6 cellular contexts compared by ENCODE assay signal in genomic region chr6:30756405-30757003, GRCh38. TPM values are rescaled to one million over a fixed set of nuclear protein-coding genes. Genes with fewer than 3 reads are reported as not detected.
DNase-seq lines count a peak whose midpoint lies in the region; ATAC-seq, FAIRE-seq and TF ChIP-seq lines count a peak whose summit lies in the region.
"Not testable (repeated sequence)": the region's sequence is repeated elsewhere in the genome, so short reads cannot be mapped to it uniquely, and the experiment has no call there.

No MANE protein-coding gene starts in this region.

- H3K27me3 ChIP-seq in PC-9 (ENCODE audit: insufficient read depth, low read depth); K562 (ENCODE audit: control insufficient read depth in 2 of 2, insufficient read depth in 2 of 2, low read length in 2 of 2); HepG2 (ENCODE audit: control insufficient read depth in 1 of 2, insufficient read depth in 2 of 2, low read length in 2 of 2); trophoblast cell (ENCODE audit: insufficient read depth, low read length): not testable (repeated sequence)

- H3K36me3 ChIP-seq in PC-9 (ENCODE audit: low read depth); K562 (ENCODE audit: control insufficient read depth, insufficient read depth, low read length); HepG2 (replicated peaks in 1 of 2; ENCODE audit: control insufficient read depth in 1 of 2, insufficient read depth in 2 of 2, low read length in 2 of 2); trophoblast cell (ENCODE audit: control insufficient read depth in 1 of 2, insufficient read depth in 2 of 2, low read length in 2 of 2): not testable (repeated sequence)

- intact Hi-C loops in Calu3 (cut with micrococcal nuclease; ENCODE audit: unreplicated experiment); PC-9 (cut with micrococcal nuclease; ENCODE audit: unreplicated experiment); K562 (cut with micrococcal nuclease); HepG2 (cut with micrococcal nuclease; ENCODE audit: unreplicated experiment): not testable (repeated sequence)

- not testable (repeated sequence) for H3K9me1 ChIP-seq in K562 (ENCODE audit: control insufficient read depth, insufficient read depth, low read length)

- not testable (repeated sequence) for H3K4me2 ChIP-seq in PC-9; K562 (ENCODE audit: insufficient read depth, low read length); HepG2 (ENCODE audit: low read depth, low read length); trophoblast cell (ENCODE audit: low read length)

- H3K79me2 ChIP-seq in PC-9 (ENCODE audit: low read depth); K562 (ENCODE audit: control insufficient read depth, insufficient read depth, low read length); HepG2 (ENCODE audit: insufficient read depth, low read length): not testable (repeated sequence)
- H3K79me2 ChIP-seq in trophoblast cell (ENCODE audit: control insufficient read depth, insufficient read depth, low read length, poor library complexity), result peaks cover 13% of the 10 kb centered on the region

- not testable (repeated sequence) for TF ChIP-seq POLR2A in K562 (conservative IDR thresholded peaks at IDR 0.05); HepG2 (IDR thresholded peaks at IDR 0.05; ENCODE audit: insufficient read depth in 1 of 2, low read depth in 2 of 2, low read length in 2 of 2)

- peaks cover 45% of the 10 kb centered on the region for H3F3A ChIP-seq in PC-9 (ENCODE audit: insufficient read depth, low read depth)

- H3K27ac ChIP-seq in PC-9, result peak overlapping the region; percentile 4; the same call in 1 of the 2 replicates
- not testable (repeated sequence) for H3K27ac ChIP-seq in K562 (ENCODE audit: extremely low read depth, low read depth, low read length); HepG2 (ENCODE audit: extremely low read length, insufficient read depth, low read length); trophoblast cell (ENCODE audit: low read depth, low read length)
- peak overlapping the region; percentile 100 for H3K27ac ChIP-seq in epithelial cell of prostate

- H3K4me1 Mint-ChIP-seq in Calu3 (ENCODE audit: low read depth, unreplicated experiment), result peaks cover 47% of the 10 kb centered on the region

- H3K23ac ChIP-seq in trophoblast cell (ENCODE audit: low read length), result not testable (repeated sequence)

- TF ChIP-seq RAD21 in K562 (CRISPR knock-in tag; conservative IDR thresholded peaks at IDR 0.05 in 1 of 2, IDR thresholded peaks at IDR 0.05 in 1 of 2); HepG2 (CRISPR knock-in tag; IDR thresholded peaks at IDR 0.05): not testable (repeated sequence)

- not testable (repeated sequence) for H4K8ac ChIP-seq in trophoblast cell (ENCODE audit: low read depth, low read length)

- H3K9me2 ChIP-seq in PC-9 (ENCODE audit: insufficient read depth), result not testable (repeated sequence)

- H3K14ac ChIP-seq in trophoblast cell (ENCODE audit: low read length), result not testable (repeated sequence)

- BruUV-seq in Calu3 (replicated peaks; lab: Mats Ljungman, UMichigan); PC-9 (replicated peaks; lab: Mats Ljungman, UMichigan); K562 (replicated peaks; lab: Mats Ljungman, UMichigan); HepG2 (replicated peaks; lab: Mats Ljungman, UMichigan): not testable (repeated sequence)

- 63% methylated on average over 7 of the region's 7 CpGs for WGBS in K562 (ENCODE audit: insufficient coverage, low coverage, missing lambda C conversion rate)
- 94% methylated on average over 7 of the region's 7 CpGs for WGBS in HepG2 (ENCODE audit: low lambda C conversion rate)
- WGBS in trophoblast cell (ENCODE audit: extremely low coverage, insufficient coverage, insufficient read length), result no CpG with 5 or more reads among the region's 7 CpGs

- not testable (repeated sequence) for H3K4me3 ChIP-seq in PC-9; K562; HepG2 (replicated peaks in 1 of 3; ENCODE audit: insufficient read depth in 1 of 3, low read depth in 2 of 3, low read length in 3 of 3); trophoblast cell (ENCODE audit: low read depth, low read length)

- peak overlapping the region; percentile 59 for H2BK120ac ChIP-seq in trophoblast cell (ENCODE audit: insufficient read depth, low read length, poor library complexity)

- H2BK5ac ChIP-seq in trophoblast cell (ENCODE audit: low read depth, low read length, poor library complexity), result not testable (repeated sequence)

- H3K9me3 ChIP-seq in PC-9 (ENCODE audit: insufficient read depth, low read depth); K562 (replicated peaks; ENCODE audit: control insufficient read depth, insufficient read depth, low read depth, low read length); HepG2 (ENCODE audit: low read length); trophoblast cell (ENCODE audit: insufficient read depth, low read depth, low read length): not testable (repeated sequence)

- not testable (repeated sequence) for H4K20me1 ChIP-seq in PC-9 (ENCODE audit: insufficient read depth); K562 (replicated peaks; ENCODE audit: control insufficient read depth, insufficient read depth, low read length); HepG2 (ENCODE audit: insufficient read depth, low read length)

- not testable (repeated sequence) for H3K27me3 Mint-ChIP-seq in Calu3 (ENCODE audit: unreplicated experiment)

- H4K12ac ChIP-seq in trophoblast cell (ENCODE audit: low read depth, low read length), result not testable (repeated sequence)

- H3K9ac ChIP-seq in K562 (ENCODE audit: insufficient read depth in 1 of 2, low read depth in 2 of 2, low read length in 2 of 2); HepG2 (ENCODE audit: insufficient read depth, low read depth, low read length); trophoblast cell (ENCODE audit: low read length): not testable (repeated sequence)

- H3K79me1 ChIP-seq in trophoblast cell (ENCODE audit: low read length), result peaks cover 53% of the 10 kb centered on the region

- H3K18ac ChIP-seq in trophoblast cell (ENCODE audit: low read length), result not testable (repeated sequence)

- H3K27ac Mint-ChIP-seq in Calu3 (ENCODE audit: unreplicated experiment), result peak overlapping the region; percentile 60

- TF ChIP-seq CTCF in Calu3 (IDR thresholded peaks at IDR 0.05; ENCODE audit: unreplicated experiment); PC-9 (conservative IDR thresholded peaks at IDR 0.05); K562 (IDR thresholded peaks at IDR 0.05 in 2 of 3, conservative IDR thresholded peaks at IDR 0.05 in 1 of 3; ENCODE audit: insufficient read depth in 2 of 3, low read depth in 1 of 3, low read length in 3 of 3); HepG2 (CRISPR knock-in tag; IDR thresholded peaks at IDR 0.05): not testable (repeated sequence)

- H2AFZ ChIP-seq in PC-9; K562 (ENCODE audit: low read depth, low read length); HepG2 (ENCODE audit: low read length); trophoblast cell (ENCODE audit: insufficient read depth, low read length, poor library complexity): not testable (repeated sequence)

- H3K4me1 ChIP-seq in PC-9 (replicated peaks; ENCODE audit: insufficient read depth), result peaks cover 46% of the 10 kb centered on the region
- peaks cover 8 to 17% of the 10 kb centered on the region in 2 experiments for H3K4me1 ChIP-seq in K562 (replicated peaks in 1 of 2; ENCODE audit: control insufficient read depth in 2 of 2, insufficient read depth in 2 of 2, low read length in 2 of 2)
- H3K4me1 ChIP-seq in HepG2 (ENCODE audit: insufficient read depth, low read length), result peaks cover 62% of the 10 kb centered on the region
- H3K4me1 ChIP-seq in trophoblast cell (ENCODE audit: control insufficient read depth in 1 of 2, insufficient read depth in 2 of 2, low read length in 2 of 2), result peaks cover 27 to 31% of the 10 kb centered on the region in 2 experiments

- not testable (repeated sequence) for ATAC-seq in K562, HepG2

- not testable (repeated sequence) for H2AK5ac ChIP-seq in trophoblast cell (ENCODE audit: low read length)

- H3K9me3 Mint-ChIP-seq in Calu3 (ENCODE audit: low read depth, unreplicated experiment), result not testable (repeated sequence)

- POLR2A ChIA-PET in PC-9 (lab: Charles Lee; ENCODE audit: unreplicated experiment), result interaction anchor here (0.5 kb wide), 1 partner anchor 36 kb away, joined by 18 read pairs; no protein-coding TSS in a partner anchor
- POLR2A ChIA-PET in K562 (lab: Yijun Ruan, JAX), result interaction anchor here (1.1 to 1.4 kb wide), 5 partner anchors 10 to 26 kb away, joined by 3 to 6 read pairs (median 3); partner anchors contain the start of gene IER3
- POLR2A ChIA-PET in HepG2 (lab: Yijun Ruan, JAX), result interaction anchor here (0.6 to 5.9 kb wide), 3 partner anchors 12 to 16 kb away, joined by 4 to 113 read pairs (median 62); partner anchors contain the start of genes FLOT1 and IER3

- not testable (repeated sequence) for H2BK12ac ChIP-seq in trophoblast cell (ENCODE audit: low read length)

- H3K36me3 Mint-ChIP-seq in Calu3 (ENCODE audit: insufficient read depth, unreplicated experiment), result peaks cover 25% of the 10 kb centered on the region

- peak overlapping the region; percentile 65 for H4K91ac ChIP-seq in trophoblast cell (ENCODE audit: low read depth, low read length)

- not testable (repeated sequence) for TF ChIP-seq EP300 in K562 (IDR thresholded peaks at IDR 0.05; ENCODE audit: low read length); HepG2 (IDR thresholded peaks at IDR 0.05; ENCODE audit: low read depth in 2 of 2, low read length in 2 of 2); HepG2 (CRISPR knock-in tag; IDR thresholded peaks at IDR 0.05; ENCODE audit: borderline replicate concordance)

- in situ Hi-C loops in K562 (cut with MboI); HepG2 (cut with HindIII; ENCODE audit: extremely low pct_ligation_motif_present, low pct_unique_long_range_greater_than_20kb): not testable (repeated sequence)

- CTCF ChIA-PET in Calu3 (lab: Charles Lee), result interaction anchor here (1.3 to 1.9 kb wide), 2 partner anchors 25 kb away, joined by 3 to 4 read pairs; no protein-coding TSS in a partner anchor
- CTCF ChIA-PET in PC-9 (lab: Charles Lee); K562 (lab: Yijun Ruan, JAX; ENCODE audit: low intra/inter-chr PET ratio); HepG2 (lab: Yijun Ruan, JAX; ENCODE audit: low intra/inter-chr PET ratio, low total read pairs): not testable (repeated sequence)

- not testable (repeated sequence) for H3K4ac ChIP-seq in trophoblast cell (ENCODE audit: low read depth, low read length)

- DNase-seq in Calu3; PC-9; K562 (ENCODE audit: extremely low read depth in 1 of 4, low spot score in 3 of 4); epithelial cell of prostate (ENCODE audit: low read depth, low spot score); HepG2 (ENCODE audit: low spot score); trophoblast cell: not testable (repeated sequence)

- H3K4me3 Mint-ChIP-seq in Calu3 (ENCODE audit: low read depth, unreplicated experiment), result not testable (repeated sequence)

- FAIRE-seq in K562 (lab: Jason Lieb, UNC); HepG2 (lab: Jason Lieb, UNC): not testable (repeated sequence)

RNA-seq across cellular contexts. Expression of gene IER3, which starts 12.2 kb away (rescaled TPM):
- total RNA-seq in Calu3 (2022) (270 and 458 TPM in 2 replicates), PC-9 (2021) (107 and 117 TPM in 2 replicates), K562 (2014; rRNA removed) (18.7 and 24.7 TPM in 2 replicates), K562 (2014; rRNA removed; fragmentation: Illumina TruSeq; extraction: Trizol) (8.0 and 8.2 TPM in 2 replicates), K562 (2015; rRNA removed; fragmentation: Illumina TruSeq; extraction: Trizol) (13.0 and 15.1 TPM in 2 replicates), K562 (2021) (23.4 and 24.1 TPM in 2 replicates), HepG2 (2016; rRNA removed; fragmentation: Illumina TruSeq; extraction: Trizol) (28.7 and 51.1 TPM in 2 replicates)
- 15.2 and 21.4 TPM in 2 replicates for total RNA-seq in K562 (2011; cell fraction: chromatin; rRNA removed; ENCODE audit: low replicate concordance)
- 22.4 and 29.0 TPM in 2 replicates for total RNA-seq in K562 (2011; cell fraction: nucleolus; rRNA removed)
- total RNA-seq in K562 (2011; cell fraction: nucleoplasm; rRNA removed), result 21.0 and 27.1 TPM in 2 replicates
- polyA plus RNA-seq in K562 (2011; rRNA removed) (8.8 and 11.5 TPM in 2 replicates), K562 (2014; fragmentation: Illumina TruSeq; extraction: Trizol) (11.4 and 12.5 TPM in 2 replicates), K562 (2014; fragmentation: Nextera tagmentation; extraction: Ambion mirVana) (1 to 10 TPM; 1.5 to 1.7 TPM), K562 (2014; rRNA removed) (26.0 and 30.0 TPM in 2 replicates), HepG2 (2011; rRNA removed) (131 and 151 TPM in 2 replicates)
- polyA plus RNA-seq in K562 (2011; cell fraction: cytosol; rRNA removed), result 9.9 and 20.6 TPM in 2 replicates
- polyA plus RNA-seq in K562 (2011; cell fraction: nucleus; rRNA removed), result 25.7 and 32.6 TPM in 2 replicates
- 30.7 and 77.8 TPM in 2 replicates for polyA plus RNA-seq in K562 (2012)
- polyA minus RNA-seq in K562 (2011; rRNA and poly(A)+ RNA removed), result 3.8 and 6.5 TPM in 2 replicates
- 5.3 and 6.8 TPM in 2 replicates for polyA minus RNA-seq in K562 (2011; cell fraction: cytosol; rRNA and poly(A)+ RNA removed)
- 9.7 and 12.9 TPM in 2 replicates for polyA minus RNA-seq in K562 (2011; cell fraction: nucleus; rRNA and poly(A)+ RNA removed)
- 83.5 and 89.8 TPM in 2 replicates for total RNA-seq in HepG2 (2016; cell fraction: cytosol; rRNA removed; fragmentation: Illumina TruSeq; extraction: Trizol; ENCODE audit: low read depth)
- total RNA-seq in HepG2 (2016; cell fraction: insoluble cytoplasmic fraction; rRNA removed; fragmentation: Illumina TruSeq; extraction: Trizol), result 25.7 and 52.1 TPM in 2 replicates
- 91.3 and 101 TPM in 2 replicates for total RNA-seq in HepG2 (2016; cell fraction: membrane; rRNA removed; fragmentation: Illumina TruSeq; extraction: Trizol)
- total RNA-seq in HepG2 (2016; cell fraction: nucleus; rRNA removed; fragmentation: Illumina TruSeq; extraction: Trizol), result 33.1 and 34.2 TPM in 2 replicates
- 117 TPM in 2 replicates for polyA plus RNA-seq in HepG2 (2011; cell fraction: cytosol; rRNA removed)
- polyA plus RNA-seq in HepG2 (2011; cell fraction: nucleus; rRNA removed), result 111 and 130 TPM in 2 replicates
- polyA plus RNA-seq in HepG2 (2012), result 130 and 313 TPM in 2 replicates
- polyA plus RNA-seq in HepG2 (2016; cell fraction: cytosol; fragmentation: Illumina TruSeq; extraction: Trizol; ENCODE audit: low read depth), result 21.8 and 24.4 TPM in 2 replicates
- polyA plus RNA-seq in HepG2 (2016; cell fraction: insoluble cytoplasmic fraction; fragmentation: Illumina TruSeq; extraction: Trizol; ENCODE audit: low read depth), result 28.6 and 30.4 TPM in 2 replicates
- polyA plus RNA-seq in HepG2 (2016; cell fraction: membrane; fragmentation: Illumina TruSeq; extraction: Trizol; ENCODE audit: low read depth), result 23.7 and 25.1 TPM in 2 replicates
- 72.1 and 79.6 TPM in 2 replicates for polyA plus RNA-seq in HepG2 (2016; cell fraction: nucleus; fragmentation: Illumina TruSeq; extraction: Trizol; ENCODE audit: insufficient read depth, low read depth)
- polyA minus RNA-seq in HepG2 (2011; rRNA and poly(A)+ RNA removed; ENCODE audit: low replicate concordance), result 19.0 and 307 TPM in 2 replicates
- polyA minus RNA-seq in HepG2 (2011; cell fraction: cytosol; rRNA and poly(A)+ RNA removed), result 213 and 378 TPM in 2 replicates
- polyA minus RNA-seq in HepG2 (2011; cell fraction: nucleus; rRNA and poly(A)+ RNA removed), result 95.2 and 99.7 TPM in 2 replicates
- 366 and 374 TPM in 2 replicates for polyA plus RNA-seq in trophoblast cell (2013)

RNA-seq across cellular contexts. Expression of gene FLOT1, which starts 14.0 kb away (rescaled TPM):
- 240 and 243 TPM in 2 replicates for total RNA-seq in Calu3 (2022)
- total RNA-seq in PC-9 (2021), result 225 and 234 TPM in 2 replicates
- total RNA-seq in K562 (2011; cell fraction: chromatin; rRNA removed; ENCODE audit: low replicate concordance), result 164 and 277 TPM in 2 replicates
- total RNA-seq in K562 (2011; cell fraction: nucleolus; rRNA removed), result 152 and 165 TPM in 2 replicates
- 155 and 194 TPM in 2 replicates for total RNA-seq in K562 (2011; cell fraction: nucleoplasm; rRNA removed)
- total RNA-seq in K562 (2014; rRNA removed), result 118 and 131 TPM in 2 replicates
- 84.7 and 84.8 TPM in 2 replicates for total RNA-seq in K562 (2014; rRNA removed; fragmentation: Illumina TruSeq; extraction: Trizol)
- 101 and 102 TPM in 2 replicates for total RNA-seq in K562 (2015; rRNA removed; fragmentation: Illumina TruSeq; extraction: Trizol)
- total RNA-seq in K562 (2021), result 124 and 127 TPM in 2 replicates
- 131 and 154 TPM in 2 replicates for polyA plus RNA-seq in K562 (2011; rRNA removed)
- 144 and 149 TPM in 2 replicates for polyA plus RNA-seq in K562 (2011; cell fraction: cytosol; rRNA removed)
- 209 and 233 TPM in 2 replicates for polyA plus RNA-seq in K562 (2011; cell fraction: nucleus; rRNA removed)
- 135 and 272 TPM in 2 replicates for polyA plus RNA-seq in K562 (2012)
- polyA plus RNA-seq in K562 (2014; fragmentation: Illumina TruSeq; extraction: Trizol), result 138 and 144 TPM in 2 replicates
- polyA plus RNA-seq in K562 (2014; fragmentation: Nextera tagmentation; extraction: Ambion mirVana), result 10 to 100 TPM; 11.7 to 12.0 TPM
- polyA plus RNA-seq in K562 (2014; rRNA removed), result 149 and 174 TPM in 2 replicates
- polyA minus RNA-seq in K562 (2011; rRNA and poly(A)+ RNA removed), result 122 and 132 TPM in 2 replicates
- polyA minus RNA-seq in K562 (2011; cell fraction: cytosol; rRNA and poly(A)+ RNA removed), result 72.2 and 76.2 TPM in 2 replicates
- 38.5 and 58.5 TPM in 2 replicates for polyA minus RNA-seq in K562 (2011; cell fraction: nucleus; rRNA and poly(A)+ RNA removed)
- total RNA-seq in HepG2 (2016; rRNA removed; fragmentation: Illumina TruSeq; extraction: Trizol), result 77.8 and 82.3 TPM in 2 replicates
- 113 and 115 TPM in 2 replicates for total RNA-seq in HepG2 (2016; cell fraction: cytosol; rRNA removed; fragmentation: Illumina TruSeq; extraction: Trizol; ENCODE audit: low read depth)
- total RNA-seq in HepG2 (2016; cell fraction: insoluble cytoplasmic fraction; rRNA removed; fragmentation: Illumina TruSeq; extraction: Trizol), result 72.3 and 79.6 TPM in 2 replicates
- 145 and 152 TPM in 2 replicates for total RNA-seq in HepG2 (2016; cell fraction: membrane; rRNA removed; fragmentation: Illumina TruSeq; extraction: Trizol)
- 43.2 and 49.0 TPM in 2 replicates for total RNA-seq in HepG2 (2016; cell fraction: nucleus; rRNA removed; fragmentation: Illumina TruSeq; extraction: Trizol)
- polyA plus RNA-seq in HepG2 (2011; rRNA removed), result 130 and 150 TPM in 2 replicates
- 126 and 128 TPM in 2 replicates for polyA plus RNA-seq in HepG2 (2011; cell fraction: cytosol; rRNA removed)
- polyA plus RNA-seq in HepG2 (2011; cell fraction: nucleus; rRNA removed), result 139 and 173 TPM in 2 replicates
- polyA plus RNA-seq in HepG2 (2012), result 119 and 142 TPM in 2 replicates
- polyA plus RNA-seq in HepG2 (2016; cell fraction: cytosol; fragmentation: Illumina TruSeq; extraction: Trizol; ENCODE audit: low read depth), result 217 and 220 TPM in 2 replicates
- 116 and 125 TPM in 2 replicates for polyA plus RNA-seq in HepG2 (2016; cell fraction: insoluble cytoplasmic fraction; fragmentation: Illumina TruSeq; extraction: Trizol; ENCODE audit: low read depth)
- 219 and 220 TPM in 2 replicates for polyA plus RNA-seq in HepG2 (2016; cell fraction: membrane; fragmentation: Illumina TruSeq; extraction: Trizol; ENCODE audit: low read depth)
- polyA plus RNA-seq in HepG2 (2016; cell fraction: nucleus; fragmentation: Illumina TruSeq; extraction: Trizol; ENCODE audit: insufficient read depth, low read depth), result 146 and 154 TPM in 2 replicates
- 102 and 133 TPM in 2 replicates for polyA minus RNA-seq in HepG2 (2011; rRNA and poly(A)+ RNA removed; ENCODE audit: low replicate concordance)
- polyA minus RNA-seq in HepG2 (2011; cell fraction: cytosol; rRNA and poly(A)+ RNA removed), result 49.8 and 51.9 TPM in 2 replicates
- 34.5 and 57.3 TPM in 2 replicates for polyA minus RNA-seq in HepG2 (2011; cell fraction: nucleus; rRNA and poly(A)+ RNA removed)
- polyA plus RNA-seq in trophoblast cell (2013), result 66.9 and 72.1 TPM in 2 replicates

RNA-seq across cellular contexts. Expression of gene TUBB, which starts 36.4 kb away (rescaled TPM):
- 967 and 1,123 TPM in 2 replicates for total RNA-seq in Calu3 (2022)
- 697 and 901 TPM in 2 replicates for total RNA-seq in PC-9 (2021)
- 127 and 264 TPM in 2 replicates for total RNA-seq in K562 (2011; cell fraction: chromatin; rRNA removed; ENCODE audit: low replicate concordance)
- 272 and 276 TPM in 2 replicates for total RNA-seq in K562 (2011; cell fraction: nucleolus; rRNA removed)
- total RNA-seq in K562 (2011; cell fraction: nucleoplasm; rRNA removed), result 270 and 313 TPM in 2 replicates
- total RNA-seq in K562 (2014; rRNA removed), result 1,062 and 1,409 TPM in 2 replicates
- 863 and 971 TPM in 2 replicates for total RNA-seq in K562 (2014; rRNA removed; fragmentation: Illumina TruSeq; extraction: Trizol)
- 1,443 and 1,478 TPM in 2 replicates for total RNA-seq in K562 (2015; rRNA removed; fragmentation: Illumina TruSeq; extraction: Trizol)
- 1,495 and 1,529 TPM in 2 replicates for total RNA-seq in K562 (2021)
- polyA plus RNA-seq in K562 (2011; rRNA removed), result 2,369 and 2,705 TPM in 2 replicates
- 2,776 and 3,265 TPM in 2 replicates for polyA plus RNA-seq in K562 (2011; cell fraction: cytosol; rRNA removed)
- 619 and 708 TPM in 2 replicates for polyA plus RNA-seq in K562 (2011; cell fraction: nucleus; rRNA removed)
- polyA plus RNA-seq in K562 (2012), result 1,523 and 1,878 TPM in 2 replicates
- 2,541 and 2,870 TPM in 2 replicates for polyA plus RNA-seq in K562 (2014; fragmentation: Illumina TruSeq; extraction: Trizol)
- polyA plus RNA-seq in K562 (2014; fragmentation: Nextera tagmentation; extraction: Ambion mirVana), result 1,000 to 10,000 TPM; 1,106 to 1,864 TPM
- polyA plus RNA-seq in K562 (2014; rRNA removed), result 1,462 and 1,903 TPM in 2 replicates
- 1,764 and 2,070 TPM in 2 replicates for polyA minus RNA-seq in K562 (2011; rRNA and poly(A)+ RNA removed)
- 880 and 960 TPM in 2 replicates for polyA minus RNA-seq in K562 (2011; cell fraction: cytosol; rRNA and poly(A)+ RNA removed)
- 140 and 261 TPM in 2 replicates for polyA minus RNA-seq in K562 (2011; cell fraction: nucleus; rRNA and poly(A)+ RNA removed)
- 911 and 1,275 TPM in 2 replicates for total RNA-seq in HepG2 (2016; rRNA removed; fragmentation: Illumina TruSeq; extraction: Trizol)
- total RNA-seq in HepG2 (2016; cell fraction: cytosol; rRNA removed; fragmentation: Illumina TruSeq; extraction: Trizol; ENCODE audit: low read depth), result 241 and 250 TPM in 2 replicates
- 892 and 1,275 TPM in 2 replicates for total RNA-seq in HepG2 (2016; cell fraction: insoluble cytoplasmic fraction; rRNA removed; fragmentation: Illumina TruSeq; extraction: Trizol)
- 542 and 545 TPM in 2 replicates for total RNA-seq in HepG2 (2016; cell fraction: membrane; rRNA removed; fragmentation: Illumina TruSeq; extraction: Trizol)
- 386 and 402 TPM in 2 replicates for total RNA-seq in HepG2 (2016; cell fraction: nucleus; rRNA removed; fragmentation: Illumina TruSeq; extraction: Trizol)
- polyA plus RNA-seq in HepG2 (2011; rRNA removed), result 980 and 1,163 TPM in 2 replicates
- 853 and 1,099 TPM in 2 replicates for polyA plus RNA-seq in HepG2 (2011; cell fraction: cytosol; rRNA removed)
- polyA plus RNA-seq in HepG2 (2011; cell fraction: nucleus; rRNA removed), result 241 and 246 TPM in 2 replicates
- 478 and 597 TPM in 2 replicates for polyA plus RNA-seq in HepG2 (2012)
- 300 and 321 TPM in 2 replicates for polyA plus RNA-seq in HepG2 (2016; cell fraction: cytosol; fragmentation: Illumina TruSeq; extraction: Trizol; ENCODE audit: low read depth)
- 2,019 and 2,085 TPM in 2 replicates for polyA plus RNA-seq in HepG2 (2016; cell fraction: insoluble cytoplasmic fraction; fragmentation: Illumina TruSeq; extraction: Trizol; ENCODE audit: low read depth)
- polyA plus RNA-seq in HepG2 (2016; cell fraction: membrane; fragmentation: Illumina TruSeq; extraction: Trizol; ENCODE audit: low read depth), result 586 and 657 TPM in 2 replicates
- 686 and 716 TPM in 2 replicates for polyA plus RNA-seq in HepG2 (2016; cell fraction: nucleus; fragmentation: Illumina TruSeq; extraction: Trizol; ENCODE audit: insufficient read depth, low read depth)
- 1,833 and 2,373 TPM in 2 replicates for polyA minus RNA-seq in HepG2 (2011; rRNA and poly(A)+ RNA removed; ENCODE audit: low replicate concordance)
- 412 and 479 TPM in 2 replicates for polyA minus RNA-seq in HepG2 (2011; cell fraction: cytosol; rRNA and poly(A)+ RNA removed)
- 105 and 134 TPM in 2 replicates for polyA minus RNA-seq in HepG2 (2011; cell fraction: nucleus; rRNA and poly(A)+ RNA removed)
- polyA plus RNA-seq in trophoblast cell (2013), result 1,464 and 1,542 TPM in 2 replicates

RNA-seq across cellular contexts. Expression of gene MDC1, which starts 39.4 kb away (rescaled TPM):
- 62.4 and 66.6 TPM in 2 replicates for total RNA-seq in Calu3 (2022)
- total RNA-seq in PC-9 (2021), result 72.9 and 81.6 TPM in 2 replicates
- total RNA-seq in K562 (2011; cell fraction: chromatin; rRNA removed; ENCODE audit: low replicate concordance), result 79.5 and 80.7 TPM in 2 replicates
- 47.5 and 50.5 TPM in 2 replicates for total RNA-seq in K562 (2011; cell fraction: nucleolus; rRNA removed)
- 62.0 and 85.1 TPM in 2 replicates for total RNA-seq in K562 (2011; cell fraction: nucleoplasm; rRNA removed)
- total RNA-seq in K562 (2014; rRNA removed), result 15.7 and 24.3 TPM in 2 replicates
- 20.0 and 25.5 TPM in 2 replicates for total RNA-seq in K562 (2014; rRNA removed; fragmentation: Illumina TruSeq; extraction: Trizol)
- total RNA-seq in K562 (2015; rRNA removed; fragmentation: Illumina TruSeq; extraction: Trizol), result 15.6 and 18.2 TPM in 2 replicates
- 96.8 and 114 TPM in 2 replicates for total RNA-seq in K562 (2021)
- polyA plus RNA-seq in K562 (2011; rRNA removed), result 21.5 and 55.8 TPM in 2 replicates
- polyA plus RNA-seq in K562 (2011; cell fraction: cytosol; rRNA removed), result 28.0 and 35.1 TPM in 2 replicates
- polyA plus RNA-seq in K562 (2011; cell fraction: nucleus; rRNA removed), result 105 and 141 TPM in 2 replicates
- polyA plus RNA-seq in K562 (2012), result 68.1 and 105 TPM in 2 replicates
- 72.9 and 95.4 TPM in 2 replicates for polyA plus RNA-seq in K562 (2014; fragmentation: Illumina TruSeq; extraction: Trizol)
- polyA plus RNA-seq in K562 (2014; fragmentation: Nextera tagmentation; extraction: Ambion mirVana), result 1 to 10 TPM; 8.2 to 8.8 TPM
- 31.3 and 35.0 TPM in 2 replicates for polyA plus RNA-seq in K562 (2014; rRNA removed)
- polyA minus RNA-seq in K562 (2011; rRNA and poly(A)+ RNA removed), result 24.0 and 34.6 TPM in 2 replicates
- polyA minus RNA-seq in K562 (2011; cell fraction: cytosol; rRNA and poly(A)+ RNA removed), result 56.9 and 94.9 TPM in 2 replicates
- polyA minus RNA-seq in K562 (2011; cell fraction: nucleus; rRNA and poly(A)+ RNA removed), result 16.4 and 27.8 TPM in 2 replicates
- 8.4 and 20.5 TPM in 2 replicates for total RNA-seq in HepG2 (2016; rRNA removed; fragmentation: Illumina TruSeq; extraction: Trizol)
- 2.6 TPM in 2 replicates for total RNA-seq in HepG2 (2016; cell fraction: cytosol; rRNA removed; fragmentation: Illumina TruSeq; extraction: Trizol; ENCODE audit: low read depth)
- 9.0 and 18.7 TPM in 2 replicates for total RNA-seq in HepG2 (2016; cell fraction: insoluble cytoplasmic fraction; rRNA removed; fragmentation: Illumina TruSeq; extraction: Trizol)
- 7.6 TPM in 2 replicates for total RNA-seq in HepG2 (2016; cell fraction: membrane; rRNA removed; fragmentation: Illumina TruSeq; extraction: Trizol)
- 18.3 and 20.9 TPM in 2 replicates for total RNA-seq in HepG2 (2016; cell fraction: nucleus; rRNA removed; fragmentation: Illumina TruSeq; extraction: Trizol)
- polyA plus RNA-seq in HepG2 (2011; rRNA removed), result 11.7 and 14.0 TPM in 2 replicates
- 4.5 and 6.7 TPM in 2 replicates for polyA plus RNA-seq in HepG2 (2011; cell fraction: cytosol; rRNA removed)
- 39.8 and 42.9 TPM in 2 replicates for polyA plus RNA-seq in HepG2 (2011; cell fraction: nucleus; rRNA removed)
- 14.2 and 21.0 TPM in 2 replicates for polyA plus RNA-seq in HepG2 (2012)
- polyA plus RNA-seq in HepG2 (2016; cell fraction: cytosol; fragmentation: Illumina TruSeq; extraction: Trizol; ENCODE audit: low read depth), result 1.2 and 1.3 TPM in 2 replicates
- 13.9 and 27.7 TPM in 2 replicates for polyA plus RNA-seq in HepG2 (2016; cell fraction: insoluble cytoplasmic fraction; fragmentation: Illumina TruSeq; extraction: Trizol; ENCODE audit: low read depth)
- polyA plus RNA-seq in HepG2 (2016; cell fraction: membrane; fragmentation: Illumina TruSeq; extraction: Trizol; ENCODE audit: low read depth), result 2.2 and 3.4 TPM in 2 replicates
- 66.8 and 94.4 TPM in 2 replicates for polyA plus RNA-seq in HepG2 (2016; cell fraction: nucleus; fragmentation: Illumina TruSeq; extraction: Trizol; ENCODE audit: insufficient read depth, low read depth)
- polyA minus RNA-seq in HepG2 (2011; rRNA and poly(A)+ RNA removed; ENCODE audit: low replicate concordance), result 16.6 and 29.4 TPM in 2 replicates
- 8.0 and 10.3 TPM in 2 replicates for polyA minus RNA-seq in HepG2 (2011; cell fraction: cytosol; rRNA and poly(A)+ RNA removed)
- 7.6 and 9.1 TPM in 2 replicates for polyA minus RNA-seq in HepG2 (2011; cell fraction: nucleus; rRNA and poly(A)+ RNA removed)
- 29.1 and 32.3 TPM in 2 replicates for polyA plus RNA-seq in trophoblast cell (2013)
